ENCODE assay signal across 8 cellular contexts in genomic region chr5:90473321-90474234, GRCh38. TPM values are rescaled to one million over a fixed set of nuclear protein-coding genes. Genes with fewer than 3 reads are reported as not detected.
DNase-seq lines count a peak whose midpoint lies in the region; TF ChIP-seq lines count a peak whose summit lies in the region.

No MANE protein-coding gene starts in this region.

- H3K9me3 ChIP-seq in GM23248 (ENCODE audit: low read depth): no peaks in the 10 kb centered on the region

- no peaks in the 10 kb centered on the region for H3F3A ChIP-seq in GM23248 (ENCODE audit: insufficient read depth)

- peak overlapping the region; percentile 21 for H3K27ac ChIP-seq in GM23248

- H3K9ac ChIP-seq in GM23248: peak overlapping the region; percentile 82

- no peaks in the 10 kb centered on the region for H3K27me3 ChIP-seq in GM23248 (replicated peaks; ENCODE audit: insufficient read depth)

- H3K4me1 ChIP-seq in GM23248 (ENCODE audit: insufficient read depth): peaks cover 8% of the 10 kb centered on the region

- peak; percentile 50 for DNase-seq in GM12865 (ENCODE audit: low read depth)
- peak; percentile 72 for DNase-seq in GM23248
- DNase-seq in LoVo (ENCODE audit: low spot score): peak; percentile 30
- DNase-seq in UCSD-AML1 (lab: John Stamatoyannopoulos, UW; ENCODE audit: unreplicated experiment): peak; percentile 69
- peak; percentile 64 for DNase-seq in dermis blood vessel endothelial cell
- peak in 1 of 2 donors; percentile 34 for DNase-seq in lower leg skin (ENCODE audit: low spot score in 2 of 2)
- DNase-seq in stimulated activated CD4-positive, alpha-beta T cell treated with anti-CD3 and anti-CD28 coated beads, Interleukin-4, amount 100 ng/mL, for 4 hours: peak; percentile 16 to 20
- DNase-seq in dedifferentiated amniotic fluid mesenchymal stem cell (ENCODE audit: extremely low spot score): no peak

- no peak for TF ChIP-seq POLR2A in lower leg skin (IDR thresholded peaks at IDR 0.05)

- TF ChIP-seq CTCF in GM12865 (IDR thresholded peaks at IDR 0.05; ENCODE audit: insufficient read depth, low read depth, low read length, missing control alignments): no peak
- no peak for TF ChIP-seq CTCF in lower leg skin (IDR thresholded peaks at IDR 0.05)

- H2AFZ ChIP-seq in GM23248: peak overlapping the region; percentile 98

- 2 to 3% methylated on average over 44 to 57 of the region's 57 CpGs for WGBS in GM23248 (ENCODE audit: low coverage in 1 of 2, low lambda C conversion rate in 2 of 2, missing lambda C conversion rate in 2 of 2), 2 experiments
- 1% methylated on average over 28 to 44 of the region's 57 CpGs for WGBS in lower leg skin, 2 donors

- H3K4me2 ChIP-seq in GM23248 (ENCODE audit: unreplicated experiment): peak overlapping the region; percentile 87

- no peaks in the 10 kb centered on the region for H3K36me3 ChIP-seq in GM23248 (ENCODE audit: low read depth)

- intact Hi-C loops in lower leg skin (cut with DNase I; ENCODE audit: low total_unique reads): no loop called here

- peaks cover 21% of the 10 kb centered on the region for H3K79me2 ChIP-seq in GM23248 (ENCODE audit: insufficient read depth)

- H3K9me2 ChIP-seq in GM23248 (ENCODE audit: insufficient read depth): no peaks in the 10 kb centered on the region

- no peaks in the 10 kb centered on the region for H4K20me1 ChIP-seq in GM23248 (ENCODE audit: insufficient read depth)

- in situ Hi-C loops in GM23248 (cut with MboI): no loop called here

- H3K4me3 ChIP-seq in GM12865 (ENCODE audit: low read depth, low read length): peak overlapping the region; percentile 90
- peak overlapping the region; percentile 88 for H3K4me3 ChIP-seq in GM23248
- H3K4me3 ChIP-seq in lower leg skin (ENCODE audit: low read depth, poor library complexity, severe bottlenecking): peak overlapping the region; percentile 88

RNA-seq across cellular contexts. Expression of gene MBLAC2, which starts 1.0 kb away (rescaled TPM):
- total RNA-seq in GM23248 (2014; rRNA removed; shearing (Covaris generic)): 3.7 and 4.8 TPM in 2 replicates
- polyA plus RNA-seq in GM23248 (2016; fragmentation: Nextera tagmentation; extraction: Ambion mirVana): 5.6 and 5.9 TPM in 2 replicates
- 5.6 and 6.3 TPM in 2 replicates for total RNA-seq in dermis blood vessel endothelial cell
- total RNA-seq in lower leg skin: 1 to 10 TPM; 6.1 to 6.9 (median 6.3) TPM

RNA-seq across cellular contexts. Expression of gene POLR3G, which starts 1.1 kb away (rescaled TPM):
- total RNA-seq in GM23248 (2014; rRNA removed; shearing (Covaris generic)): 1.5 and 8.8 TPM in 2 replicates
- polyA plus RNA-seq in GM23248 (2016; fragmentation: Nextera tagmentation; extraction: Ambion mirVana): 3.3 and 3.9 TPM in 2 replicates
- total RNA-seq in dermis blood vessel endothelial cell (4.9 and 12.3 TPM in 2 replicates), lower leg skin (1 to 10 TPM in 3 of 4 donors, under 1 TPM in 1; 0.96 to 5.6 (median 1.7) TPM)

RNA-seq across cellular contexts. Expression of gene LYSMD3, which starts 55.8 kb away (rescaled TPM):
- 18.7 and 20.1 TPM in 2 replicates for total RNA-seq in GM23248 (2014; rRNA removed; shearing (Covaris generic))
- polyA plus RNA-seq in GM23248 (2016; fragmentation: Nextera tagmentation; extraction: Ambion mirVana): 19.7 and 22.6 TPM in 2 replicates
- 18.7 and 26.2 TPM in 2 replicates for total RNA-seq in dermis blood vessel endothelial cell
- 10 to 100 TPM in 1 of 4 donors, 1 to 10 TPM in 3; 5.4 to 10.1 (median 7.4) TPM for total RNA-seq in lower leg skin
